23 cellular contexts compared by ENCODE assay signal in genomic region chr18:1624612-1625011, GRCh38.
A peak's percentile ranks its signal among the peaks of the same experiment; 100 is the strongest.
DNase-seq lines count a peak whose midpoint lies in the region; ATAC-seq, FAIRE-seq and TF ChIP-seq lines count a peak whose summit lies in the region.
"Had no signal": no experiment of that assay in that cellular context is flagged by ENCODE, and none has a peak within 500 bp of the region (broad histone marks: within the 10 kb centered on the region; RNA-seq: fewer than 3 reads in every experiment).

No MANE protein-coding gene starts in this region.

- DNase-seq in HepG2 (ENCODE audit: low spot score) = no peak
- no peak for DNase-seq in right lobe of liver
- peak; percentile 7 for DNase-seq in HuH-7 (ENCODE audit: low spot score)
- DNase-seq in frontal cortex (ENCODE audit: low spot score in 2 of 2) = no peak
- no peak for DNase-seq in small intestine
- no peak for DNase-seq in AG08396 (ENCODE audit: low spot score)
- DNase-seq: BE2C; C1 segment of cervical spinal cord; CD4-positive, alpha-beta memory T cell; CD4-positive, CD25-positive, alpha-beta regulatory T cell; CD8-positive, alpha-beta memory T cell; COR-L47; DMS79 treated with DMSO at 0.1 percent for 48 hours; GDM1 had no signal

- no peak for TF ChIP-seq CTCF in HepG2 (CRISPR knock-in tag; IDR thresholded peaks at IDR 0.05)
- no peak for TF ChIP-seq CTCF in right lobe of liver (IDR thresholded peaks at IDR 0.05)

- no peak overlapping the region for H3K9ac ChIP-seq in HepG2 (ENCODE audit: insufficient read depth, low read depth, low read length)
- H3K9ac ChIP-seq: BLaER1 had no signal

- H3K4me1 ChIP-seq in HepG2 (ENCODE audit: insufficient read depth, low read length) = no peaks in the 10 kb centered on the region
- H3K4me1 ChIP-seq in right lobe of liver = no peaks in the 10 kb centered on the region
- H3K4me1 ChIP-seq in small intestine (ENCODE audit: control insufficient read depth in 2 of 2, insufficient read depth in 1 of 2, low read depth in 1 of 2, low read length in 1 of 2) = no peaks in the 10 kb centered on the region
- H3K4me1 ChIP-seq: A549, BE2C, BLaER1 had no signal

- no peak overlapping the region for H3K4me3 ChIP-seq in HepG2 (replicated peaks in 1 of 3; ENCODE audit: insufficient read depth in 1 of 3, low read depth in 2 of 3, low read length in 3 of 3)
- no peak overlapping the region for H3K4me3 ChIP-seq in right lobe of liver
- no peak overlapping the region for H3K4me3 ChIP-seq in small intestine (ENCODE audit: low read depth in 1 of 2, low read length in 2 of 2)
- H3K4me3 ChIP-seq: A549, BLaER1, GM12878 had no signal

- TF ChIP-seq RAD21 in HepG2 (CRISPR knock-in tag; IDR thresholded peaks at IDR 0.05) = no peak

- FAIRE-seq in HepG2 (lab: Jason Lieb, UNC) = no peak
- peak; percentile 28 for FAIRE-seq in frontal cortex (lab: Jason Lieb, UNC)
- FAIRE-seq in small intestine (lab: Jason Lieb, UNC) = peak; percentile 73
- FAIRE-seq: A549, GM12878, GM12892, GM18507, GM19239 had no signal

- BruUV-seq in HepG2 (replicated peaks; lab: Mats Ljungman, UMichigan) = no TSS peak

- no peaks in the 10 kb centered on the region for H3K79me2 ChIP-seq in HepG2 (ENCODE audit: insufficient read depth, low read length)

- H3K9me3 ChIP-seq in HepG2 (ENCODE audit: low read length) = no peaks in the 10 kb centered on the region
- H3K9me3 ChIP-seq in right lobe of liver = no peaks in the 10 kb centered on the region
- no peaks in the 10 kb centered on the region for H3K9me3 ChIP-seq in small intestine (ENCODE audit: control insufficient read depth, low read depth)
- H3K9me3 ChIP-seq: A549, BE2C, BLaER1 had no signal

- in situ Hi-C loops in HepG2 (cut with HindIII; ENCODE audit: extremely low pct_ligation_motif_present, low pct_unique_long_range_greater_than_20kb) = no loop called here

- CTCF ChIA-PET in HepG2 (lab: Yijun Ruan, JAX; ENCODE audit: low intra/inter-chr PET ratio, low total read pairs) = no interaction called here

- no peaks in the 10 kb centered on the region for H3K27me3 ChIP-seq in HepG2 (ENCODE audit: control insufficient read depth in 1 of 2, insufficient read depth in 2 of 2, low read length in 2 of 2)
- no peaks in the 10 kb centered on the region for H3K27me3 ChIP-seq in right lobe of liver
- no peaks in the 10 kb centered on the region for H3K27me3 ChIP-seq in small intestine (ENCODE audit: control insufficient read depth in 2 of 2, insufficient read depth in 2 of 2, low read length in 2 of 2)
- H3K27me3 ChIP-seq: BE2C, BLaER1 had no signal

- H3K36me3 ChIP-seq in HepG2 (replicated peaks in 1 of 2; ENCODE audit: control insufficient read depth in 1 of 2, insufficient read depth in 2 of 2, low read length in 2 of 2) (no peaks in the 10 kb centered on the region), right lobe of liver (no peaks in the 10 kb centered on the region), small intestine (ENCODE audit: control insufficient read depth in 2 of 2, insufficient read depth in 2 of 2, low read length in 2 of 2) (no peaks in the 10 kb centered on the region)
- H3K36me3 ChIP-seq: BE2C, BLaER1 had no signal

- TF ChIP-seq EP300 in HepG2 (IDR thresholded peaks at IDR 0.05; ENCODE audit: low read depth in 2 of 2, low read length in 2 of 2) = no peak
- no peak for TF ChIP-seq EP300 in HepG2 (CRISPR knock-in tag; IDR thresholded peaks at IDR 0.05; ENCODE audit: borderline replicate concordance)

- no peak overlapping the region for H3K4me2 ChIP-seq in HepG2 (ENCODE audit: low read depth, low read length)
- H3K4me2 ChIP-seq: A549, BLaER1 had no signal

- no peak overlapping the region for H2AFZ ChIP-seq in HepG2 (ENCODE audit: low read length)

- ATAC-seq in HepG2 (no peak), right lobe of liver (no peak), HG03432 (IDR thresholded peaks at IDR 0.05; ENCODE audit: unreplicated experiment) (no peak), HG02981 (IDR thresholded peaks at IDR 0.05; ENCODE audit: unreplicated experiment) (no peak)
- ATAC-seq: A549, GM12878 had no signal

- H3K27ac ChIP-seq in HepG2 (ENCODE audit: extremely low read length, insufficient read depth, low read length) = no peak overlapping the region
- H3K27ac ChIP-seq in right lobe of liver = no peak overlapping the region
- no peak overlapping the region for H3K27ac ChIP-seq in small intestine (ENCODE audit: low read depth in 1 of 2, low read length in 1 of 2)
- H3K27ac ChIP-seq: 22Rv1, A549, BLaER1 had no signal

- TF ChIP-seq POLR2A in HepG2 (IDR thresholded peaks at IDR 0.05; ENCODE audit: insufficient read depth in 1 of 2, low read depth in 2 of 2, low read length in 2 of 2) (no peak), right lobe of liver (IDR thresholded peaks at IDR 0.05) (no peak)

- intact Hi-C loops in HepG2 (cut with micrococcal nuclease; ENCODE audit: unreplicated experiment) = no loop called here
- intact Hi-C loops in right lobe of liver (cut with DNase I) = no loop called here

- POLR2A ChIA-PET in HepG2 (lab: Yijun Ruan, JAX) = no interaction called here

- no peaks in the 10 kb centered on the region for H4K20me1 ChIP-seq in HepG2 (ENCODE audit: insufficient read depth, low read length)
- H4K20me1 ChIP-seq: BLaER1 had no signal

- under 1% methylated on average over 2 of the region's 2 CpGs for WGBS in HepG2 (ENCODE audit: low lambda C conversion rate)
- WGBS in right lobe of liver (ENCODE audit: insufficient coverage, low coverage, low lambda C conversion rate, missing lambda C conversion rate) = 19% methylated on average over 2 of the region's 2 CpGs
- 20 to 51% (median 35%) methylated on average over 2 of the region's 2 CpGs for WGBS in small intestine, 3 donors

TF ChIP-seq in HepG2, 621 proteins besides CTCF, POLR2A, EP300 and RAD21 (continues in another document):
- TF ChIP-seq DNMT1 (CRISPR knock-in tag; IDR thresholded peaks at IDR 0.05) (no peak), HNF1A (IDR thresholded peaks at IDR 0.05; ENCODE audit: low read depth) (peak; percentile 78), HNF1A (CRISPR knock-in tag; IDR thresholded peaks at IDR 0.05; ENCODE audit: borderline replicate concordance) (no peak), NCOA2 (CRISPR knock-in tag; IDR thresholded peaks at IDR 0.05) (peak; percentile 32; the same call in 1 of the 2 replicates), DRAP1 (CRISPR knock-in tag; IDR thresholded peaks at IDR 0.05) (no peak), SOX5 (CRISPR knock-in tag; IDR thresholded peaks at IDR 0.05; ENCODE audit: borderline replicate concordance) (no peak; the same call in 1 of the 2 replicates), ARID3A (IDR thresholded peaks at IDR 0.05; ENCODE audit: low read depth, low read length) (peak; percentile 63; the same call in 1 of the 2 replicates), MIXL1 (CRISPR knock-in tag; IDR thresholded peaks at IDR 0.05) (0 out of 2 replicates have a peak, but pooled peaks have one; percentile 18), CREM (IDR thresholded peaks at IDR 0.05) (peak; percentile 30; the same call in 1 of the 2 replicates), CREM (CRISPR knock-in tag; IDR thresholded peaks at IDR 0.05) (no peak)
